11 cellular contexts compared by ENCODE assay signal in the genomic region with DNA sequence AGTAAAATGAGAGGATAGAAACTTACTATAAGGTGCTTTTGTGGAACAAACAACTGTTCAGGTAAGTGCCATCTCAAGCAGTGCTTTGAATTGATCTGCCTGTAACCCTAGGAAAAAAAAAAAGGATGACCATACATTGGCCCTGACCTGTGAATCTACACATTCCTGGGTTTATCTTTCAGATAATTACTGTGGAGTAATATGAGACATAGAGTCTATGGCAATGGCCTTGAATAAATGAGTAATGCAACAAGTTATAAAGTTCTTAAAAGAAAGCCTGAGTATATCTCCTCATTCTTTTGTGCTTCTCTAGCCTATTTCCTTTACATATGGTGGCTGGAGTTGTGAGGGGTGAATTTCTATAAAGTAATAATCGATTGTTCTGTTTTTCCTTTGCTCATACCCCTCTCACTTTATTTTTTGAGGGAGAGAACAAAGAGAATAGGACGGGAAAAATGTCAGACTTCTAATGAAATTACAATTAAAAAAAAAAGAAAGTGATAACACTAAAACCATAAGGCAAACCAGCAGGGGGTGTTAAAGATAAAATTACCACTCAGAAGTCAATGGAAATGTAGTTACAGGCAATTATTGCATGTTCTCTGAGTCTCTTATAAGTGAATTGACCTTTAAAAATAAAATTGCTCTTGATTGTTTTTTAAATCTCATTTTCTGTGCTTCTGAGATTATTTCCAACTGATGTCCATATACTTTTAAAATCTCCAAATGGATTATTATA. TPM values are rescaled to one million over a fixed set of nuclear protein-coding genes. Genes with fewer than 3 reads are reported as not detected.
DNase-seq lines count a peak whose midpoint lies in the region; ATAC-seq, FAIRE-seq and TF ChIP-seq lines count a peak whose summit lies in the region.
"Had no signal": no experiment of that assay in that cellular context is flagged by ENCODE, and none has a peak within 500 bp of the region (broad histone marks: within the 10 kb centered on the region; RNA-seq: fewer than 3 reads in every experiment).

No MANE protein-coding gene starts in this region.

- H3K9me3 Mint-ChIP-seq in mesothelial cell of epicardium: no peaks in the 10 kb centered on the region
- H3K9me3 Mint-ChIP-seq in activated T-helper 17 cell treated with anti-CD3 and anti-CD28 coated beads, Interleukin-2, amount 50 U/mL, for 72 hours: no peaks in the 10 kb centered on the region

- H3K36me3 Mint-ChIP-seq in mesothelial cell of epicardium: no peaks in the 10 kb centered on the region
- no peaks in the 10 kb centered on the region for H3K36me3 Mint-ChIP-seq in activated T-helper 17 cell treated with anti-CD3 and anti-CD28 coated beads, Interleukin-2, amount 50 U/mL, for 72 hours (ENCODE audit: low read depth)

- H3K4me3 ChIP-seq in LNCaP clone FGC (ENCODE audit: low read depth, low read length) (no peak overlapping the region), bronchial epithelial cell (ENCODE audit: low read depth, low read length) (no peak overlapping the region)

- H3K4me3 Mint-ChIP-seq in mesothelial cell of epicardium: no peak overlapping the region
- H3K4me3 Mint-ChIP-seq in activated T-helper 17 cell treated with anti-CD3 and anti-CD28 coated beads, Interleukin-2, amount 50 U/mL, for 72 hours: no peak overlapping the region

- no peak for FAIRE-seq in bronchial epithelial cell (lab: Jason Lieb, UNC)
- FAIRE-seq: H1 had no signal

- ATAC-seq in GM21390 (IDR thresholded peaks at IDR 0.05; ENCODE audit: unreplicated experiment) (no peak), GM19455 (IDR thresholded peaks at IDR 0.05; ENCODE audit: unreplicated experiment) (no peak)
- no peak for ATAC-seq in activated T-helper 17 cell treated with anti-CD3 and anti-CD28 coated beads, Interleukin-2, amount 50 U/mL, for 72 hours (replicated peaks)
- ATAC-seq: naive thymus-derived CD4-positive, alpha-beta T cell had no signal

- peaks cover 28% of the 10 kb centered on the region for H3K4me1 Mint-ChIP-seq in mesothelial cell of epicardium
- H3K4me1 Mint-ChIP-seq in activated T-helper 17 cell treated with anti-CD3 and anti-CD28 coated beads, Interleukin-2, amount 50 U/mL, for 72 hours: peaks cover 6% of the 10 kb centered on the region

- H3K27me3 Mint-ChIP-seq in mesothelial cell of epicardium (ENCODE audit: low read depth): no peaks in the 10 kb centered on the region
- H3K27me3 Mint-ChIP-seq in activated T-helper 17 cell treated with anti-CD3 and anti-CD28 coated beads, Interleukin-2, amount 50 U/mL, for 72 hours: no peaks in the 10 kb centered on the region

- no peaks in the 10 kb centered on the region for H3K36me3 ChIP-seq in bronchial epithelial cell (ENCODE audit: control insufficient read depth, insufficient read depth, low read length)

- no peak overlapping the region for H3K27ac Mint-ChIP-seq in mesothelial cell of epicardium
- H3K27ac Mint-ChIP-seq in activated T-helper 17 cell treated with anti-CD3 and anti-CD28 coated beads, Interleukin-2, amount 50 U/mL, for 72 hours: no peak overlapping the region

- no peaks in the 10 kb centered on the region for H3K27me3 ChIP-seq in bronchial epithelial cell (ENCODE audit: control insufficient read depth, insufficient read depth, low read length)

- DNase-seq in DMS114 treated with DMSO at 0.1 percent for 48 hours (lab: John Stamatoyannopoulos, UW; ENCODE audit: unreplicated experiment) (peak; percentile 28), LNCaP clone FGC (ENCODE audit: low read depth) (no peak), bronchial epithelial cell (ENCODE audit: low read depth) (peak; percentile 45), mesothelial cell of epicardium (ENCODE audit: low spot score in 2 of 2, unreplicated experiment in 2 of 2) (no peak), activated gamma-delta T cell treated with Interleukin-2 at 50 U/mL for 16 hours (no peak)
- DNase-seq: SHP77 had no signal

- peak; percentile 24; the same call in 1 of the 2 replicates for TF ChIP-seq CTCF in LNCaP clone FGC (IDR thresholded peaks at IDR 0.05; ENCODE audit: control insufficient read depth, extremely low read depth, insufficient read depth)
- peak; percentile 15 for TF ChIP-seq CTCF in bronchial epithelial cell (IDR thresholded peaks at IDR 0.05; ENCODE audit: insufficient read depth, low read length, severe bottlenecking)
- TF ChIP-seq CTCF in mesothelial cell of epicardium (IDR thresholded peaks at IDR 0.05; ENCODE audit: unreplicated experiment): peak; percentile 31

RNA-seq across cellular contexts. Expression of a gene that starts 12.4 kb away (rescaled TPM):
- 123 and 177 TPM in 2 replicates for total RNA-seq in bronchial epithelial cell
- total RNA-seq in mesothelial cell of epicardium: 215 to 221 TPM (median 219 TPM) in 3 replicates
- total RNA-seq in activated T-helper 17 cell treated with anti-CD3 and anti-CD28 coated beads, Interleukin-2, amount 50 U/mL, for 72 hours: 100 to 1,000 TPM; 206 to 244 TPM

Comparison
In these comparisons a context has a peak if more than half of its experiments do, and no peak if none do; other contexts are left out.
1. DNase-seq: peak in DMS114 treated with DMSO at 0.1 percent for 48 hours (single experiment) and bronchial epithelial cell (single experiment); none in LNCaP clone FGC (single experiment), mesothelial cell of epicardium (0 of 2) and activated gamma-delta T cell treated with Interleukin-2 at 50 U/mL for 16 hours (single experiment).
2. Peak in every context shown above with its lines, with median percentiles within 50 percentile points of each other: CTCF ChIP-seq.